ENCODE assay signal across 11 cellular contexts in the genomic region with DNA sequence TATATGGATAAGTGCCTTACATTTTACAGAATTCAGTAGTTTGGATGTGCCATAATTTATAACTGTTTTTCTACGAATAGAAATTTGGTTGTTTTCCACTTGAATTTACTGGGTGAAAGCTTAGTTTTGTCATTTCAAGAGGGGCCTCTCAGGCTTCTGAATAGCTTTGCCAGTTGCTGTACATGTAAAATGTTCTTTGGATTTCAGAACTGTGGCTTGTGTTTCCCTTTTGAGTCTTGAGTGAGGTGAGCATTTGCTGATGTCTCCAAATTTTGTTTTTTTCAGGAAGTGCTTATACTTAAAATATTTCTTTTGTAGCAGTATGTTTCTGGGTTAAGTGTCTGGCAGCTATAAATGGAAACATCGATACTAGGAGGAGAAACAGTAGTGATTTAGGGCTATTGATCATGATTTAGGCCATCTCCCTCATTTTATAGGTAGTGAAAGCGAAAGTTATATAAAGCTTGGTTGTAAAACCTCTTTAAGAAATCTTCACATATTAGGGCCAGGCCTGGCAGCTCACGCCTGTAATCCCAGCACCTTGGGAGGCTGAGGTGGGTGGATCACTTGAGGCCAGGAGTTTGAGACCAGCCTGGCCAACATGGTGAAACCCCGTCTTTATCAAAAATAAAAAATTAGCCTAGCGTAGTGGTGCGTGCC. TPM values are rescaled to one million over a fixed set of nuclear protein-coding genes. Genes with fewer than 3 reads are reported as not detected.
DNase-seq lines count a peak whose midpoint lies in the region; ATAC-seq, FAIRE-seq and TF ChIP-seq lines count a peak whose summit lies in the region.
"Had no signal": no experiment of that assay in that cellular context is flagged by ENCODE, and none has a peak within 500 bp of the region (broad histone marks: within the 10 kb centered on the region; RNA-seq: fewer than 3 reads in every experiment).

No MANE protein-coding gene starts in this region.

- H3K4me3 ChIP-seq in ACC112 (ENCODE audit: low read depth, low read length): peak overlapping the region; percentile 63
- H3K4me3 ChIP-seq in mucosa of rectum (ENCODE audit: low read length in 2 of 2): no peak overlapping the region
- no peak overlapping the region for H3K4me3 ChIP-seq in WERI-Rb-1 (ENCODE audit: low read depth, low read length)

- H3K79me2 ChIP-seq in ACC112 (ENCODE audit: control insufficient read depth, insufficient read depth, low read length, unreplicated experiment): peaks cover 42% of the 10 kb centered on the region

- H3K36me3 Mint-ChIP-seq in activated CD8-positive, alpha-beta T cell treated with anti-CD3 and anti-CD28 coated beads, Interleukin-2, amount 10 ng/mL, durations not matched to agents 7 days and 5 days (ENCODE audit: low read depth): peaks cover 4% of the 10 kb centered on the region

- peaks cover 44% of the 10 kb centered on the region for H3K4me1 Mint-ChIP-seq in activated CD8-positive, alpha-beta T cell treated with anti-CD3 and anti-CD28 coated beads, Interleukin-2, amount 10 ng/mL, durations not matched to agents 7 days and 5 days (ENCODE audit: low read depth)

- H3K27ac ChIP-seq in ACC112 (ENCODE audit: low read depth, low read length) (peak overlapping the region; percentile 78), mucosa of rectum (ENCODE audit: low read depth in 2 of 2, low read length in 2 of 2) (peak overlapping the region; percentile 80 to 85), WERI-Rb-1 (no peak overlapping the region)

- POLR2A ChIA-PET in activated CD8-positive, alpha-beta T cell treated with anti-CD3 and anti-CD28 coated beads, Interleukin-2, amount 10 ng/mL, durations not matched to agents 7 days and 5 days (lab: Charles Lee): interaction anchor here (0.6 kb wide), 1 partner anchor 24 kb away, joined by 3 read pairs; no protein-coding TSS in a partner anchor

- H3K4me3 Mint-ChIP-seq in activated CD8-positive, alpha-beta T cell treated with anti-CD3 and anti-CD28 coated beads, Interleukin-2, amount 10 ng/mL, durations not matched to agents 7 days and 5 days: peak overlapping the region; percentile 56

- peak; percentile 58 for ATAC-seq in GM19351 (IDR thresholded peaks at IDR 0.05; ENCODE audit: unreplicated experiment)
- ATAC-seq in activated CD8-positive, alpha-beta T cell treated with anti-CD3 and anti-CD28 coated beads, Interleukin-2, amount 10 ng/mL, durations not matched to agents 7 days and 5 days: peak; percentile 62
- ATAC-seq: PC-3 had no signal

- no peak for FAIRE-seq in urothelium cell line (lab: Jason Lieb, UNC)
- FAIRE-seq: endometrium, kidney had no signal

- no peaks in the 10 kb centered on the region for H3K27me3 Mint-ChIP-seq in activated CD8-positive, alpha-beta T cell treated with anti-CD3 and anti-CD28 coated beads, Interleukin-2, amount 10 ng/mL, durations not matched to agents 7 days and 5 days (ENCODE audit: low read depth)

- intact Hi-C loops in posterior cingulate gyrus (cut with DNase I): no loop called here

- peak overlapping the region; percentile 56 for H2AFZ ChIP-seq in ACC112 (ENCODE audit: low read length, unreplicated experiment)

- DNase-seq in activated CD8-positive, alpha-beta T cell treated with anti-CD3 and anti-CD28 coated beads, Interleukin-2, amount 10 ng/mL, durations not matched to agents 7 days and 5 days: no peak
- DNase-seq in glomerular visceral epithelial cell (ENCODE audit: extremely low spot score) (no peak), WERI-Rb-1 (no peak), urothelium cell line (ENCODE audit: low spot score) (no peak), posterior cingulate gyrus (no peak)
- DNase-seq: kidney, PC-3 had no signal

- peak overlapping the region in 1 of 2 donors; percentile 26 for H3K9ac ChIP-seq in mucosa of rectum (ENCODE audit: low read depth in 1 of 2, low read length in 2 of 2)

- H3K9me3 ChIP-seq in mucosa of rectum (ENCODE audit: control insufficient read depth in 2 of 2, low read length in 2 of 2) (no peaks in the 10 kb centered on the region), WERI-Rb-1 (ENCODE audit: severe bottlenecking) (no peaks in the 10 kb centered on the region)

- TF ChIP-seq CTCF in WERI-Rb-1 (IDR thresholded peaks at IDR 0.05; ENCODE audit: low read depth, low read length): no peak

- no peaks in the 10 kb centered on the region for H3K36me3 ChIP-seq in ACC112 (ENCODE audit: insufficient read depth, low read length)
- peaks cover 0 to 4% of the 10 kb centered on the region in 2 donors for H3K36me3 ChIP-seq in mucosa of rectum (ENCODE audit: control insufficient read depth in 2 of 2, insufficient read depth in 2 of 2, low read length in 2 of 2)
- H3K36me3 ChIP-seq in WERI-Rb-1: no peaks in the 10 kb centered on the region

- no peaks in the 10 kb centered on the region for H3K9me3 Mint-ChIP-seq in activated CD8-positive, alpha-beta T cell treated with anti-CD3 and anti-CD28 coated beads, Interleukin-2, amount 10 ng/mL, durations not matched to agents 7 days and 5 days (ENCODE audit: insufficient read depth)

- CTCF ChIA-PET in activated CD8-positive, alpha-beta T cell treated with anti-CD3 and anti-CD28 coated beads, Interleukin-2, amount 10 ng/mL, durations not matched to agents 7 days and 5 days (lab: Charles Lee): interaction anchor here (1.4 kb wide), 1 partner anchor 19 kb away, joined by 4 read pairs; no protein-coding TSS in a partner anchor

- no peaks in the 10 kb centered on the region for H3K27me3 ChIP-seq in ACC112 (ENCODE audit: insufficient read depth, low read length)
- no peaks in the 10 kb centered on the region for H3K27me3 ChIP-seq in mucosa of rectum (ENCODE audit: control insufficient read depth in 2 of 2, insufficient read depth in 2 of 2, low read length in 2 of 2)
- no peaks in the 10 kb centered on the region for H3K27me3 ChIP-seq in WERI-Rb-1 (ENCODE audit: insufficient read depth, low read depth, severe bottlenecking)

- H3K27ac Mint-ChIP-seq in activated CD8-positive, alpha-beta T cell treated with anti-CD3 and anti-CD28 coated beads, Interleukin-2, amount 10 ng/mL, durations not matched to agents 7 days and 5 days: peak overlapping the region; percentile 73

- H3K4me1 ChIP-seq in ACC112 (ENCODE audit: control insufficient read depth, insufficient read depth, low read length, unreplicated experiment) (peaks cover 39% of the 10 kb centered on the region), mucosa of rectum (ENCODE audit: control insufficient read depth in 2 of 2, insufficient read depth in 2 of 2, low read length in 2 of 2) (peaks cover 23 to 37% of the 10 kb centered on the region in 2 donors)

RNA-seq across cellular contexts. Expression of a gene that starts 9.2 kb away (rescaled TPM):
- total RNA-seq in activated CD8-positive, alpha-beta T cell treated with anti-CD3 and anti-CD28 coated beads, Interleukin-2, amount 10 ng/mL, durations not matched to agents 7 days and 5 days: 10 to 100 TPM; 28.6 to 28.7 TPM
